In genomic region chrX:123219916-123220315, GRCh38 we compare ENCODE assay signal across 13 cellular contexts. TPM values are rescaled to one million over a fixed set of nuclear protein-coding genes. Genes with fewer than 3 reads are reported as not detected.
A peak's percentile ranks its signal among the peaks of the same experiment; 100 is the strongest.
DNase-seq lines count a peak whose midpoint lies in the region; ATAC-seq, FAIRE-seq and TF ChIP-seq lines count a peak whose summit lies in the region.
"Had no signal": no experiment of that assay in that cellular context is flagged by ENCODE, and none has a peak within 500 bp of the region (broad histone marks: within the 10 kb centered on the region; RNA-seq: fewer than 3 reads in every experiment).

No MANE protein-coding gene starts in this region.

- DNase-seq in H7 (peak; percentile 33), SW480 (ENCODE audit: low spot score) (peak; percentile 12), heart right ventricle (peak; percentile 10 to 51), pons (ENCODE audit: low spot score) (peak; percentile 76), A172 (ENCODE audit: low spot score) (no peak), kidney (no peak)
- DNase-seq: DMS79, NCI-H2029 treated with DMSO at 0.1 percent for 48 hours, NCI-H524, psoas muscle, WERI-Rb-1 had no signal

- intact Hi-C loops in heart right ventricle (cut with DNase I): no loop called here
- intact Hi-C loops in kidney (cut with DNase I): no loop called here

- 16 to 20% methylated on average over 3 of the region's 3 CpGs for whole genome bisulfite sequencing in heart right ventricle, 2 donors

- H3K27ac ChIP-seq in heart right ventricle: peak overlapping the region in 6 of 10 donors; percentile 9 to 74 (median 66)
- no peak overlapping the region for H3K27ac ChIP-seq in kidney (ENCODE audit: low read depth in 2 of 2, low read length in 2 of 2)
- H3K27ac ChIP-seq: BLaER1, psoas muscle, WERI-Rb-1 had no signal

- TF ChIP-seq CTCF in heart right ventricle (IDR thresholded peaks at IDR 0.05): no peak
- TF ChIP-seq CTCF in kidney (IDR thresholded peaks at IDR 0.05; ENCODE audit: borderline replicate concordance, extremely low read depth, insufficient read depth): no peak

- H3K9me3 ChIP-seq in heart right ventricle (no peaks in the 10 kb centered on the region), kidney (ENCODE audit: control insufficient read depth in 1 of 2, low read length in 2 of 2) (no peaks in the 10 kb centered on the region)
- H3K9me3 ChIP-seq: BLaER1, psoas muscle had no signal

- no peak for FAIRE-seq in kidney (lab: Jason Lieb, UNC)

- H3K36me3 ChIP-seq in H7 (replicated peaks; ENCODE audit: control insufficient read depth, insufficient read depth, low read length): no peaks in the 10 kb centered on the region
- H3K36me3 ChIP-seq in heart right ventricle: no peaks in the 10 kb centered on the region
- H3K36me3 ChIP-seq in kidney (ENCODE audit: control insufficient read depth in 1 of 2, insufficient read depth in 2 of 2, low read length in 2 of 2): no peaks in the 10 kb centered on the region
- H3K36me3 ChIP-seq: BLaER1, WERI-Rb-1 had no signal

- H3K4me1 ChIP-seq in heart right ventricle: peaks cover 0 to 25% (median 0%) of the 10 kb centered on the region in 9 donors
- H3K4me1 ChIP-seq in kidney (ENCODE audit: control insufficient read depth in 1 of 2, insufficient read depth in 1 of 2, low read depth in 1 of 2, low read length in 2 of 2): no peaks in the 10 kb centered on the region
- H3K4me1 ChIP-seq: BLaER1, psoas muscle had no signal

- H3K4me3 ChIP-seq in H7 (ENCODE audit: insufficient read depth, low read depth, low read length): no peak overlapping the region
- H3K4me3 ChIP-seq in heart right ventricle: no peak overlapping the region
- H3K4me3 ChIP-seq in kidney (ENCODE audit: low read length in 2 of 2): no peak overlapping the region
- H3K4me3 ChIP-seq: BLaER1, psoas muscle had no signal

- H3K9ac ChIP-seq in kidney (ENCODE audit: low read length in 2 of 2): no peak overlapping the region
- H3K9ac ChIP-seq: BLaER1 had no signal

- ATAC-seq in heart right ventricle: peak in 7 of 8 donors; percentile 51 to 87 (median 83)
- no peak for ATAC-seq in HG02798 (IDR thresholded peaks at IDR 0.05; ENCODE audit: poor library complexity, unreplicated experiment)
- ATAC-seq: psoas muscle had no signal

- H3K27me3 ChIP-seq in H7 (ENCODE audit: control insufficient read depth, insufficient read depth, low read length) (peaks cover 5% of the 10 kb centered on the region; the same call in 1 of the 2 replicates), heart right ventricle (peaks cover 0 to 6% (median 0%) of the 10 kb centered on the region in 7 donors)

RNA-seq across cellular contexts. Expression of gene GRIA3, which starts 35.8 kb away (rescaled TPM):
- total RNA-seq in H7 (2014; rRNA removed; shearing (Covaris generic)): 1.5 and 1.8 TPM in 2 replicates
- total RNA-seq in heart right ventricle: 10 to 100 TPM in 1 of 10 donors, 1 to 10 TPM in 7, under 1 TPM in 2; 0.45 to 12.4 (median 1.3) TPM
- under 1 TPM; 0.06 to 0.22 TPM for polyA plus RNA-seq in heart right ventricle
- total RNA-seq in A172 (2014; rRNA removed; shearing (Covaris generic)): not detected in 2 replicates
- total RNA-seq in kidney: 1.4 TPM
- polyA plus RNA-seq in kidney (ENCODE audit: insufficient read depth, low read depth, low replicate concordance): 5.8 TPM

Comparison
In these comparisons a context has a peak if more than half of its experiments do, and no peak if none do; other contexts are left out.
1. DNase-seq: peak in H7 (single experiment), SW480 (single experiment), heart right ventricle (2 of 2) and pons (single experiment); none in A172 (single experiment) and kidney (single experiment).
2. H3K27ac ChIP-seq: peak in heart right ventricle (6 of 10); none in kidney (0 of 2).